ENCODE assay signal across 9 cellular contexts in genomic region chr12:95859947-95860850, GRCh38. TPM values are rescaled to one million over a fixed set of nuclear protein-coding genes. Genes with fewer than 3 reads are reported as not detected.
DNase-seq lines count a peak whose midpoint lies in the region; ATAC-seq, FAIRE-seq and TF ChIP-seq lines count a peak whose summit lies in the region.
"Had no signal": no experiment of that assay in that cellular context is flagged by ENCODE, and none has a peak within 500 bp of the region (broad histone marks: within the 10 kb centered on the region; RNA-seq: fewer than 3 reads in every experiment).

No MANE protein-coding gene starts in this region.

- no peak for TF ChIP-seq POLR2A in K562 (conservative IDR thresholded peaks at IDR 0.05)

- H3K79me2 ChIP-seq in K562 (ENCODE audit: control insufficient read depth, insufficient read depth, low read length) (peaks cover 65% of the 10 kb centered on the region), mesendoderm (ENCODE audit: control insufficient read depth, insufficient read depth, low read length) (peaks cover 44% of the 10 kb centered on the region)

- H3K36me3 ChIP-seq in HUES48 (ENCODE audit: control insufficient read depth, insufficient read depth, low read length) = peaks cover 44% of the 10 kb centered on the region
- H3K36me3 ChIP-seq in K562 (ENCODE audit: control insufficient read depth, insufficient read depth, low read length) = peaks cover 52% of the 10 kb centered on the region
- peaks cover 4% of the 10 kb centered on the region for H3K36me3 ChIP-seq in mesendoderm (ENCODE audit: control insufficient read depth, insufficient read depth, low read length)

- ATAC-seq in K562 (peak; percentile 13; the same call in 2 of the 3 replicates), GM21381 (IDR thresholded peaks at IDR 0.05; ENCODE audit: unreplicated experiment) (no peak), GM18870 (IDR thresholded peaks at IDR 0.05; ENCODE audit: unreplicated experiment) (no peak)

- no peak overlapping the region for H2BK5ac ChIP-seq in mesendoderm (ENCODE audit: low read length)

- H3K56ac ChIP-seq in mesendoderm (ENCODE audit: low read length) = peak overlapping the region; percentile 95

- POLR2A ChIA-PET in K562 (lab: Yijun Ruan, JAX) = interaction anchor here (2.0 to 2.2 kb wide), 3 partner anchors 11 to 18 kb away, joined by 6 to 10 read pairs (median 8); no protein-coding TSS in a partner anchor

- H3K27me3 ChIP-seq in HUES48 (ENCODE audit: control insufficient read depth, insufficient read depth, low read length) = no peaks in the 10 kb centered on the region
- H3K27me3 ChIP-seq in K562 (ENCODE audit: control insufficient read depth in 2 of 2, insufficient read depth in 2 of 2, low read length in 2 of 2) = no peaks in the 10 kb centered on the region
- no peaks in the 10 kb centered on the region for H3K27me3 ChIP-seq in mesendoderm (ENCODE audit: insufficient read depth, low read length, poor library complexity)

- TF ChIP-seq EP300 in K562 (IDR thresholded peaks at IDR 0.05; ENCODE audit: low read length) = no peak

- H3K9me1 ChIP-seq in K562 (ENCODE audit: control insufficient read depth, insufficient read depth, low read length) = no peaks in the 10 kb centered on the region

- H3K4ac ChIP-seq in mesendoderm (ENCODE audit: low read depth, low read length) = no peak overlapping the region

- H2BK120ac ChIP-seq in mesendoderm (ENCODE audit: low read depth, low read length) = no peak overlapping the region

- H3K18ac ChIP-seq in mesendoderm (ENCODE audit: low read length) = no peak overlapping the region

- 0 out of 2 replicates have a peak overlapping the region, but pooled peaks have one; percentile 95 for H2AFZ ChIP-seq in K562 (ENCODE audit: low read depth, low read length)

- intact Hi-C loops in K562 (cut with micrococcal nuclease) = loop anchor here (2.0 kb wide), 1 partner anchor 185 kb away; no protein-coding TSS in a partner anchor

- no peak overlapping the region for H2BK15ac ChIP-seq in mesendoderm (replicated peaks; ENCODE audit: low read depth)

- 45% methylated on average over 10 of the region's 10 CpGs for WGBS in K562 (ENCODE audit: insufficient coverage, low coverage, missing lambda C conversion rate)
- no CpG with 5 or more reads among the region's 10 CpGs for WGBS in mesendoderm (ENCODE audit: extremely low coverage, insufficient coverage, low lambda C conversion rate)

- CTCF ChIA-PET in K562 (lab: Yijun Ruan, JAX; ENCODE audit: low intra/inter-chr PET ratio) = no interaction called here

- peak overlapping the region; percentile 95 for H3K9ac ChIP-seq in HUES48 (ENCODE audit: low read depth, low read length)
- H3K9ac ChIP-seq in K562 (ENCODE audit: insufficient read depth in 1 of 2, low read depth in 2 of 2, low read length in 2 of 2) = peak overlapping the region; percentile 23 to 93; a peak in 3 of 4 replicates
- H3K9ac ChIP-seq in mesendoderm (ENCODE audit: low read length) = peak overlapping the region; percentile 85

- peaks cover 10% of the 10 kb centered on the region for H3K79me1 ChIP-seq in mesendoderm (ENCODE audit: low read length)

- H3K9me3 ChIP-seq in HUES48 (ENCODE audit: control insufficient read depth, insufficient read depth, low read length) = peaks cover 5% of the 10 kb centered on the region
- no peaks in the 10 kb centered on the region; the same call in 1 of the 2 replicates for H3K9me3 ChIP-seq in K562 (replicated peaks; ENCODE audit: control insufficient read depth, insufficient read depth, low read depth, low read length)

- TF ChIP-seq RAD21 in K562 (CRISPR knock-in tag; conservative IDR thresholded peaks at IDR 0.05 in 1 of 2, IDR thresholded peaks at IDR 0.05 in 1 of 2) = no peak

- H3K4me2 ChIP-seq in K562 (ENCODE audit: insufficient read depth, low read length) = peak overlapping the region; percentile 92
- peak overlapping the region; percentile 75 for H3K4me2 ChIP-seq in mesendoderm (ENCODE audit: low read length)

- no peak overlapping the region for H4K8ac ChIP-seq in mesendoderm (ENCODE audit: low read depth, low read length)

- H2AK5ac ChIP-seq in mesendoderm (ENCODE audit: low read length) = no peak overlapping the region

- 0 out of 2 replicates have a peak, but pooled peaks cover 3% of the 10 kb centered on the region for H4K20me1 ChIP-seq in K562 (replicated peaks; ENCODE audit: control insufficient read depth, insufficient read depth, low read length)

- no peak for FAIRE-seq in K562 (lab: Jason Lieb, UNC)

- BruUV-seq in K562 (replicated peaks; lab: Mats Ljungman, UMichigan) = no TSS peak

- DNase-seq in AG09309 (ENCODE audit: low read depth) = no peak
- peak in 1 of 4 experiments; percentile 14 for DNase-seq in K562 (ENCODE audit: extremely low read depth in 1 of 4, low spot score in 3 of 4)
- DNase-seq in mesendoderm = no peak
- no peak for DNase-seq in activated CD4-positive, CD25-positive, alpha-beta regulatory T cell (lab: John Stamatoyannopoulos, UW)
- DNase-seq in ACHN = no peak
- DNase-seq: activated gamma-delta T cell treated with Interleukin-2 at 50 U/mL for 16 hours had no signal

- H3K4me3 ChIP-seq in AG09309 (ENCODE audit: control insufficient read depth, low read depth, low read length) = peak overlapping the region; percentile 66
- H3K4me3 ChIP-seq in HUES48 (ENCODE audit: low read depth, low read length) = peak overlapping the region; percentile 92
- H3K4me3 ChIP-seq in K562 = peak overlapping the region; percentile 78
- H3K4me3 ChIP-seq in mesendoderm (ENCODE audit: low read length) = peak overlapping the region; percentile 72

- no peak overlapping the region for H4K5ac ChIP-seq in mesendoderm (ENCODE audit: low read length)

- TF ChIP-seq CTCF in AG09309 (IDR thresholded peaks at IDR 0.05; ENCODE audit: control insufficient read depth, insufficient read depth, low read depth, low read length, missing control alignments) (no peak), K562 (IDR thresholded peaks at IDR 0.05 in 2 of 3, conservative IDR thresholded peaks at IDR 0.05 in 1 of 3; ENCODE audit: insufficient read depth in 2 of 3, low read depth in 1 of 3, low read length in 3 of 3) (no peak)

- H3K4me1 ChIP-seq in HUES48 (ENCODE audit: control insufficient read depth, insufficient read depth, low read length) = peaks cover 4% of the 10 kb centered on the region; the same call in 1 of the 2 replicates
- H3K4me1 ChIP-seq in K562 (replicated peaks in 1 of 2; ENCODE audit: control insufficient read depth in 2 of 2, insufficient read depth in 2 of 2, low read length in 2 of 2) = peaks cover 0 to 7% of the 10 kb centered on the region in 2 experiments; a peak in 3 of 5 replicates
- H3K4me1 ChIP-seq in mesendoderm (ENCODE audit: control insufficient read depth, low read depth, low read length) = peaks cover 9% of the 10 kb centered on the region

- no peak overlapping the region for H3K23ac ChIP-seq in mesendoderm (ENCODE audit: low read length)

- in situ Hi-C loops in K562 (cut with MboI) = no loop called here
- in situ Hi-C loops in ACHN (cut with HindIII; ENCODE audit: low pct_ligation_motif_present, low pct_unique_long_range_greater_than_20kb, low sequenced_read_pairs) = no loop called here

- H3K27ac ChIP-seq in HUES48 (ENCODE audit: low read depth, low read length) (no peak overlapping the region), K562 (ENCODE audit: extremely low read depth, low read depth, low read length) (peak overlapping the region; percentile 92; the same call in 2 of the 3 replicates), mesendoderm (ENCODE audit: low read depth, low read length) (no peak overlapping the region)

TF ChIP-seq in K562, 482 proteins besides CTCF, POLR2A, EP300 and RAD21 (continues in another document):
- TF ChIP-seq RBFOX2 (IDR thresholded peaks at IDR 0.05; ENCODE audit: low read depth, low read length) = peak; percentile 49
- TF ChIP-seq TFAM (CRISPR knock-in tag; conservative IDR thresholded peaks at IDR 0.05) = no peak
- TF ChIP-seq TEAD2 (tag; IDR thresholded peaks at IDR 0.05) = no peak
- no peak for TF ChIP-seq MEIS2 (IDR thresholded peaks at IDR 0.05; ENCODE audit: partially characterized antibody)
- no peak for TF ChIP-seq EWSR1 (IDR thresholded peaks at IDR 0.05; ENCODE audit: borderline replicate concordance, low read depth, partially characterized antibody)
- TF ChIP-seq CXXC5 (CRISPR knock-in tag; IDR thresholded peaks at IDR 0.05) = no peak
- TF ChIP-seq KAT8 (IDR thresholded peaks at IDR 0.05; ENCODE audit: low read depth) = no peak
- TF ChIP-seq U2AF2 (optimal IDR thresholded peaks at IDR 0.05; ENCODE audit: low read depth, low read length) = no peak
- peak; percentile 65 for TF ChIP-seq CEBPG (CRISPR knock-in tag; IDR thresholded peaks at IDR 0.05)
- peak; percentile 52 to 72; a peak in 3 of 4 replicates for TF ChIP-seq CEBPG (tag; conservative IDR thresholded peaks at IDR 0.05 in 1 of 2, IDR thresholded peaks at IDR 0.05 in 1 of 2)
- TF ChIP-seq ZEB2 (IDR thresholded peaks at IDR 0.05) = no peak
- no peak for TF ChIP-seq SIN3B (IDR thresholded peaks at IDR 0.05; ENCODE audit: low read depth)
- peak; percentile 24; the same call in 1 of the 2 replicates for TF ChIP-seq CEBPB (tag; IDR thresholded peaks at IDR 0.05)

RNA-seq across cellular contexts. Expression of gene SNRPF, which starts 1.4 kb away (rescaled TPM):
- 9.0 and 33.7 TPM in 2 replicates for total RNA-seq in K562 (2011; cell fraction: chromatin; rRNA removed; ENCODE audit: low replicate concordance)
- total RNA-seq in K562 (2011; cell fraction: nucleolus; rRNA removed) = 10.5 and 13.9 TPM in 2 replicates
- 25.7 and 45.3 TPM in 2 replicates for total RNA-seq in K562 (2011; cell fraction: nucleoplasm; rRNA removed)
- 70.4 and 83.6 TPM in 2 replicates for total RNA-seq in K562 (2014; rRNA removed)
- 99.2 and 103 TPM in 2 replicates for total RNA-seq in K562 (2014; rRNA removed; fragmentation: Illumina TruSeq; extraction: Trizol)
- total RNA-seq in K562 (2015; rRNA removed; fragmentation: Illumina TruSeq; extraction: Trizol) = 104 and 118 TPM in 2 replicates
- total RNA-seq in K562 (2021) = 66.1 and 67.0 TPM in 2 replicates
- polyA plus RNA-seq in K562 (2011; rRNA removed) = 37.9 and 54.6 TPM in 2 replicates
- polyA plus RNA-seq in K562 (2011; cell fraction: cytosol; rRNA removed) = 20.2 and 20.6 TPM in 2 replicates
- polyA plus RNA-seq in K562 (2011; cell fraction: nucleus; rRNA removed) = 16.8 and 27.8 TPM in 2 replicates
- 49.0 and 177 TPM in 2 replicates for polyA plus RNA-seq in K562 (2012)
- 91.4 and 93.6 TPM in 2 replicates for polyA plus RNA-seq in K562 (2014; fragmentation: Illumina TruSeq; extraction: Trizol)
- polyA plus RNA-seq in K562 (2014; fragmentation: Nextera tagmentation; extraction: Ambion mirVana) = 100 to 1,000 TPM; 181 to 205 TPM
- 76.0 and 80.5 TPM in 2 replicates for polyA plus RNA-seq in K562 (2014; rRNA removed)
- polyA minus RNA-seq in K562 (2011; rRNA and poly(A)+ RNA removed) = 21.5 and 26.0 TPM in 2 replicates
- polyA minus RNA-seq in K562 (2011; cell fraction: cytosol; rRNA and poly(A)+ RNA removed) = 11.4 and 20.6 TPM in 2 replicates
- 13.6 and 22.9 TPM in 2 replicates for polyA minus RNA-seq in K562 (2011; cell fraction: nucleus; rRNA and poly(A)+ RNA removed)
- polyA plus RNA-seq in mesendoderm (2013, experiment 1 of 2) = 177 TPM
- polyA plus RNA-seq in mesendoderm (2013, experiment 2 of 2) = 171 TPM
